20 cellular contexts compared by ENCODE assay signal in the genomic region with DNA sequence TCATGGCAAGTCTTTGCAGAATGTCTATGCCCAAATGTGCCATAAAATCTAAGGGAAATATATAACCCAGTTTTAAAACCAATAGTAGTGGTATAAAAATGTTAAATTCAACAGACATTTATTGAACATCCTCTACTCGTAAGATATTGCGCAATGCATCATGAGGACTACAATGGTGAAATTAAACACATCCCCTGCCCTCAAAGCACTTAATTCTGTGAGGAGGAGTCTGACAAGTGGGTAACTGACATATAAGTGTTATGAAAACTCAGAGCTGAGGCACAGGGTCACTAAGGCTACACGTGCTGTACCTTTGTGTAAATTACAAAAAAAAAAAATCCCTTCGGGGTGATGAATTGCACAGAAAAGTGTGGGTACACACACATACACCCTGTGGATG. TPM values are rescaled to one million over a fixed set of nuclear protein-coding genes. Genes with fewer than 3 reads are reported as not detected.
DNase-seq lines count a peak whose midpoint lies in the region; ATAC-seq, FAIRE-seq and TF ChIP-seq lines count a peak whose summit lies in the region.
"Had no signal": no experiment of that assay in that cellular context is flagged by ENCODE, and none has a peak within 500 bp of the region (broad histone marks: within the 10 kb centered on the region; RNA-seq: fewer than 3 reads in every experiment).

No MANE protein-coding gene starts in this region.

- intact Hi-C loops in HepG2 (cut with micrococcal nuclease; ENCODE audit: unreplicated experiment) (loop anchor here (10.0 kb wide), 1 partner anchor 184 kb away; no protein-coding TSS in a partner anchor), right lobe of liver (cut with DNase I) (no loop called here), K562 (cut with micrococcal nuclease) (loop anchor here (10.0 kb wide), 1 partner anchor 154 kb away; no protein-coding TSS in a partner anchor)

- no peak for ATAC-seq in HepG2
- ATAC-seq in right lobe of liver: no peak
- ATAC-seq in K562: no peak
- ATAC-seq in HG02623 (IDR thresholded peaks at IDR 0.05; ENCODE audit: unreplicated experiment): no peak

- H3K4me2 ChIP-seq in HepG2 (ENCODE audit: low read depth, low read length) (no peak overlapping the region), K562 (ENCODE audit: insufficient read depth, low read length) (no peak overlapping the region)

- no peak for TF ChIP-seq RAD21 in HepG2 (CRISPR knock-in tag; IDR thresholded peaks at IDR 0.05)
- no peak for TF ChIP-seq RAD21 in Ishikawa (IDR thresholded peaks at IDR 0.05; ENCODE audit: low read depth)
- no peak for TF ChIP-seq RAD21 in K562 (CRISPR knock-in tag; conservative IDR thresholded peaks at IDR 0.05 in 1 of 2, IDR thresholded peaks at IDR 0.05 in 1 of 2)

- TF ChIP-seq POLR2A in HepG2 (IDR thresholded peaks at IDR 0.05; ENCODE audit: insufficient read depth in 1 of 2, low read depth in 2 of 2, low read length in 2 of 2): no peak
- no peak for TF ChIP-seq POLR2A in right lobe of liver (IDR thresholded peaks at IDR 0.05)
- TF ChIP-seq POLR2A in K562 (conservative IDR thresholded peaks at IDR 0.05): no peak
- no peak for TF ChIP-seq POLR2A in tibial nerve (IDR thresholded peaks at IDR 0.05)

- H3K27ac ChIP-seq in HepG2 (ENCODE audit: extremely low read length, insufficient read depth, low read length) (no peak overlapping the region), right lobe of liver (no peak overlapping the region), K562 (ENCODE audit: extremely low read depth, low read depth, low read length) (no peak overlapping the region), tibial nerve (no peak overlapping the region)

- H3K9ac ChIP-seq in HepG2 (ENCODE audit: insufficient read depth, low read depth, low read length) (no peak overlapping the region), K562 (ENCODE audit: insufficient read depth in 1 of 2, low read depth in 2 of 2, low read length in 2 of 2) (no peak overlapping the region)

- WGBS in HepG2 (ENCODE audit: low lambda C conversion rate): 61% methylated on average over 4 of the region's 4 CpGs
- 81% methylated on average over 4 of the region's 4 CpGs for WGBS in right lobe of liver (ENCODE audit: insufficient coverage, low coverage, low lambda C conversion rate, missing lambda C conversion rate)
- 3% methylated on average over 4 of the region's 4 CpGs for WGBS in K562 (ENCODE audit: insufficient coverage, low coverage, missing lambda C conversion rate)
- 88% methylated on average over 4 of the region's 4 CpGs for WGBS in tibial nerve, 2 donors

- H3K4me3 ChIP-seq in HepG2 (replicated peaks in 1 of 3; ENCODE audit: insufficient read depth in 1 of 3, low read depth in 2 of 3, low read length in 3 of 3) (no peak overlapping the region), right lobe of liver (no peak overlapping the region), K562 (no peak overlapping the region), tibial nerve (no peak overlapping the region)

- CTCF ChIA-PET in HepG2 (lab: Yijun Ruan, JAX; ENCODE audit: low intra/inter-chr PET ratio, low total read pairs) (no interaction called here), K562 (lab: Yijun Ruan, JAX; ENCODE audit: low intra/inter-chr PET ratio) (no interaction called here)

- H3K36me3 ChIP-seq in HepG2 (replicated peaks in 1 of 2; ENCODE audit: control insufficient read depth in 1 of 2, insufficient read depth in 2 of 2, low read length in 2 of 2) (no peaks in the 10 kb centered on the region), right lobe of liver (no peaks in the 10 kb centered on the region), K562 (ENCODE audit: control insufficient read depth, insufficient read depth, low read length) (no peaks in the 10 kb centered on the region), tibial nerve (no peaks in the 10 kb centered on the region)

- POLR2A ChIA-PET in HepG2 (lab: Yijun Ruan, JAX) (no interaction called here), K562 (lab: Yijun Ruan, JAX) (no interaction called here)

- DNase-seq in HepG2 (ENCODE audit: low spot score) (no peak), right lobe of liver (no peak), K562 (ENCODE audit: extremely low read depth in 1 of 4, low spot score in 3 of 4) (no peak), tibial nerve (ENCODE audit: low spot score in 2 of 2) (no peak), DMS53 treated with DMSO at 0.1 percent for 48 hours (lab: John Stamatoyannopoulos, UW; ENCODE audit: unreplicated experiment) (no peak)
- DNase-seq: 8988T; C1 segment of cervical spinal cord; Calu3; CD4-positive, alpha-beta memory T cell; COR-L47; DMS53; DND-41; GOT3; H7; HCEC 1CT had no signal

- in situ Hi-C loops in HepG2 (cut with HindIII; ENCODE audit: extremely low pct_ligation_motif_present, low pct_unique_long_range_greater_than_20kb) (no loop called here), K562 (cut with MboI) (no loop called here)

- H2AFZ ChIP-seq in HepG2 (ENCODE audit: low read length) (no peak overlapping the region), K562 (ENCODE audit: low read depth, low read length) (no peak overlapping the region)

- H3K27me3 ChIP-seq in HepG2 (ENCODE audit: control insufficient read depth in 1 of 2, insufficient read depth in 2 of 2, low read length in 2 of 2) (no peaks in the 10 kb centered on the region), right lobe of liver (no peaks in the 10 kb centered on the region), K562 (ENCODE audit: control insufficient read depth in 2 of 2, insufficient read depth in 2 of 2, low read length in 2 of 2) (no peaks in the 10 kb centered on the region), tibial nerve (no peaks in the 10 kb centered on the region)

- H3K4me1 ChIP-seq in HepG2 (ENCODE audit: insufficient read depth, low read length) (no peaks in the 10 kb centered on the region), right lobe of liver (peaks cover 0 to 15% (median 0%) of the 10 kb centered on the region in 4 donors), K562 (replicated peaks in 1 of 2; ENCODE audit: control insufficient read depth in 2 of 2, insufficient read depth in 2 of 2, low read length in 2 of 2) (no peaks in the 10 kb centered on the region), tibial nerve (peaks cover 0 to 7% (median 0%) of the 10 kb centered on the region in 4 donors)

- TF ChIP-seq EP300 in HepG2 (IDR thresholded peaks at IDR 0.05; ENCODE audit: low read depth in 2 of 2, low read length in 2 of 2): no peak
- TF ChIP-seq EP300 in HepG2 (CRISPR knock-in tag; IDR thresholded peaks at IDR 0.05; ENCODE audit: borderline replicate concordance): no peak
- TF ChIP-seq EP300 in Ishikawa (IDR thresholded peaks at IDR 0.05; ENCODE audit: borderline replicate concordance): no peak
- no peak for TF ChIP-seq EP300 in K562 (IDR thresholded peaks at IDR 0.05; ENCODE audit: low read length)
- no peak for TF ChIP-seq EP300 in tibial nerve (IDR thresholded peaks at IDR 0.05)

- no peak for FAIRE-seq in HepG2 (lab: Jason Lieb, UNC)
- FAIRE-seq in K562 (lab: Jason Lieb, UNC): no peak
- FAIRE-seq: G401.6, GM12892 had no signal

- BruUV-seq in HepG2 (replicated peaks; lab: Mats Ljungman, UMichigan) (no TSS peak), K562 (replicated peaks; lab: Mats Ljungman, UMichigan) (no TSS peak)

- TF ChIP-seq CTCF in HepG2 (CRISPR knock-in tag; IDR thresholded peaks at IDR 0.05) (no peak), right lobe of liver (IDR thresholded peaks at IDR 0.05) (no peak), K562 (IDR thresholded peaks at IDR 0.05 in 2 of 3, conservative IDR thresholded peaks at IDR 0.05 in 1 of 3; ENCODE audit: insufficient read depth in 2 of 3, low read depth in 1 of 3, low read length in 3 of 3) (no peak), tibial nerve (IDR thresholded peaks at IDR 0.05) (no peak)

- H3K9me1 ChIP-seq in K562 (ENCODE audit: control insufficient read depth, insufficient read depth, low read length): no peaks in the 10 kb centered on the region

- H4K20me1 ChIP-seq in HepG2 (ENCODE audit: insufficient read depth, low read length) (no peaks in the 10 kb centered on the region), K562 (replicated peaks; ENCODE audit: control insufficient read depth, insufficient read depth, low read length) (no peaks in the 10 kb centered on the region)

- no peaks in the 10 kb centered on the region for H3K79me2 ChIP-seq in HepG2 (ENCODE audit: insufficient read depth, low read length)
- H3K79me2 ChIP-seq in K562 (ENCODE audit: control insufficient read depth, insufficient read depth, low read length): no peaks in the 10 kb centered on the region

- H3K9me3 ChIP-seq in HepG2 (ENCODE audit: low read length) (no peaks in the 10 kb centered on the region), right lobe of liver (no peaks in the 10 kb centered on the region), K562 (replicated peaks; ENCODE audit: control insufficient read depth, insufficient read depth, low read depth, low read length) (no peaks in the 10 kb centered on the region), tibial nerve (no peaks in the 10 kb centered on the region)

RNA-seq across cellular contexts. Expression of a gene that starts 6.2 kb away (rescaled TPM):
- total RNA-seq in HepG2 (2016; rRNA removed; fragmentation: Illumina TruSeq; extraction: Trizol): 0.10 and 0.13 TPM in 2 replicates
- under 0.01 and 0.10 TPM in 2 replicates for total RNA-seq in HepG2 (2016; cell fraction: cytosol; rRNA removed; fragmentation: Illumina TruSeq; extraction: Trizol; ENCODE audit: low read depth)
- total RNA-seq in HepG2 (2016; cell fraction: insoluble cytoplasmic fraction; rRNA removed; fragmentation: Illumina TruSeq; extraction: Trizol): 0.03 and 0.15 TPM in 2 replicates
- 0.07 and 0.09 TPM in 2 replicates for total RNA-seq in HepG2 (2016; cell fraction: membrane; rRNA removed; fragmentation: Illumina TruSeq; extraction: Trizol)
- 0.31 and 0.43 TPM in 2 replicates for total RNA-seq in HepG2 (2016; cell fraction: nucleus; rRNA removed; fragmentation: Illumina TruSeq; extraction: Trizol)
- 0.01 TPM in 2 replicates for polyA plus RNA-seq in HepG2 (2011; rRNA removed)
- under 0.01 and 0.01 TPM in 2 replicates for polyA plus RNA-seq in HepG2 (2011; cell fraction: cytosol; rRNA removed)
- polyA plus RNA-seq in HepG2 (2011; cell fraction: nucleus; rRNA removed): 0.03 TPM in 2 replicates
- polyA plus RNA-seq in HepG2 (2012): 0.01 and 0.04 TPM in 2 replicates
- not detected in 2 replicates for polyA plus RNA-seq in HepG2 (2016; cell fraction: cytosol; fragmentation: Illumina TruSeq; extraction: Trizol; ENCODE audit: low read depth)
- polyA plus RNA-seq in HepG2 (2016; cell fraction: insoluble cytoplasmic fraction; fragmentation: Illumina TruSeq; extraction: Trizol; ENCODE audit: low read depth): 0.03 TPM in 1 of 2 replicates, not detected in the other
- not detected in 2 replicates for polyA plus RNA-seq in HepG2 (2016; cell fraction: membrane; fragmentation: Illumina TruSeq; extraction: Trizol; ENCODE audit: low read depth)
- polyA plus RNA-seq in HepG2 (2016; cell fraction: nucleus; fragmentation: Illumina TruSeq; extraction: Trizol; ENCODE audit: insufficient read depth, low read depth): 0.07 and 0.16 TPM in 2 replicates
- 0.02 TPM in 1 of 2 replicates, not detected in the other for polyA minus RNA-seq in HepG2 (2011; rRNA and poly(A)+ RNA removed; ENCODE audit: low replicate concordance)
- polyA minus RNA-seq in HepG2 (2011; cell fraction: cytosol; rRNA and poly(A)+ RNA removed): not detected in 2 replicates
- polyA minus RNA-seq in HepG2 (2011; cell fraction: nucleus; rRNA and poly(A)+ RNA removed): 0.12 and 0.13 TPM in 2 replicates
- 1 to 10 TPM; 1.2 to 3.0 (median 2.3) TPM for total RNA-seq in right lobe of liver
- total RNA-seq in K562 (2011; cell fraction: chromatin; rRNA removed; ENCODE audit: low replicate concordance): 0.05 and 0.07 TPM in 2 replicates
- under 0.01 TPM in 2 replicates for total RNA-seq in K562 (2011; cell fraction: nucleolus; rRNA removed)
- under 0.01 TPM in 1 of 2 replicates, not detected in the other for total RNA-seq in K562 (2011; cell fraction: nucleoplasm; rRNA removed)
- not detected in 2 replicates for total RNA-seq in K562 (2014; rRNA removed)
- under 0.01 TPM in 1 of 2 replicates, not detected in the other for total RNA-seq in K562 (2014; rRNA removed; fragmentation: Illumina TruSeq; extraction: Trizol)
- 0.04 TPM in 1 of 2 replicates, not detected in the other for total RNA-seq in K562 (2015; rRNA removed; fragmentation: Illumina TruSeq; extraction: Trizol)
- total RNA-seq in K562 (2021): 0.02 TPM in 1 of 2 replicates, not detected in the other
- under 0.01 and 0.01 TPM in 2 replicates for polyA plus RNA-seq in K562 (2011; rRNA removed)
- polyA plus RNA-seq in K562 (2011; cell fraction: cytosol; rRNA removed): not detected in 2 replicates
- polyA plus RNA-seq in K562 (2011; cell fraction: nucleus; rRNA removed): 0.01 and 0.06 TPM in 2 replicates
- polyA plus RNA-seq in K562 (2012): 0.01 and 0.04 TPM in 2 replicates
- polyA plus RNA-seq in K562 (2014; fragmentation: Illumina TruSeq; extraction: Trizol): 0.01 TPM in 1 of 2 replicates, not detected in the other
- not detected for polyA plus RNA-seq in K562 (2014; fragmentation: Nextera tagmentation; extraction: Ambion mirVana)
- 0.01 TPM in 1 of 2 replicates, not detected in the other for polyA plus RNA-seq in K562 (2014; rRNA removed)
- 0.04 TPM in 1 of 2 replicates, not detected in the other for polyA minus RNA-seq in K562 (2011; rRNA and poly(A)+ RNA removed)
- not detected in 2 replicates for polyA minus RNA-seq in K562 (2011; cell fraction: cytosol; rRNA and poly(A)+ RNA removed)
- polyA minus RNA-seq in K562 (2011; cell fraction: nucleus; rRNA and poly(A)+ RNA removed): under 0.01 TPM in 1 of 2 replicates, not detected in the other
- under 1 TPM; under 0.01 to 0.22 (median 0.20) TPM for total RNA-seq in tibial nerve
- total RNA-seq: CD4-positive, alpha-beta memory T cell had no signal
- polyA plus RNA-seq: BJ; CD4-positive, alpha-beta memory T cell had no signal

Comparison
In these comparisons a context has a peak if more than half of its experiments do, and no peak if none do; other contexts are left out.
1. intact Hi-C loops: an anchor here in HepG2 (10.0 kb wide) and K562 (10.0 kb wide); none called in right lobe of liver.